Comparison of ENCODE assay signal across 8 cellular contexts in genomic region chr11:67271548-67272284, GRCh38. TPM values are rescaled to one million over a fixed set of nuclear protein-coding genes. Genes with fewer than 3 reads are reported as not detected.
DNase-seq lines count a peak whose midpoint lies in the region; ATAC-seq lines count a peak whose summit lies in the region.

No MANE protein-coding gene starts in this region.

- H3K36me3 Mint-ChIP-seq in activated CD8-positive, alpha-beta memory T cell treated with anti-CD3 and anti-CD28 coated beads, Interleukin-2, amount 10 ng/mL, durations not matched to agents 7 days and 5 days, result peaks cover 68% of the 10 kb centered on the region

- H3K27me3 Mint-ChIP-seq in activated CD8-positive, alpha-beta memory T cell treated with anti-CD3 and anti-CD28 coated beads, Interleukin-2, amount 10 ng/mL, durations not matched to agents 7 days and 5 days, result no peaks in the 10 kb centered on the region

- H3K4me1 ChIP-seq in iPS-20b (ENCODE audit: insufficient read depth, low read length) (peaks cover 23% of the 10 kb centered on the region), stomach smooth muscle (ENCODE audit: control insufficient read depth, insufficient read depth, low read length) (peaks cover 95% of the 10 kb centered on the region)

- H3K4me1 Mint-ChIP-seq in activated CD8-positive, alpha-beta memory T cell treated with anti-CD3 and anti-CD28 coated beads, Interleukin-2, amount 10 ng/mL, durations not matched to agents 7 days and 5 days, result peaks cover 84% of the 10 kb centered on the region

- no peak overlapping the region for H3K27ac ChIP-seq in iPS-20b (ENCODE audit: low read length)
- peak overlapping the region; percentile 55 for H3K27ac ChIP-seq in stomach smooth muscle (ENCODE audit: low read length)

- H3K9me3 ChIP-seq in iPS-20b (ENCODE audit: insufficient read depth, low read depth, low read length) (no peaks in the 10 kb centered on the region), stomach smooth muscle (ENCODE audit: control insufficient read depth in 2 of 2, low read length in 2 of 2) (no peaks in the 10 kb centered on the region)

- DNase-seq in NCI-H2227 (lab: John Stamatoyannopoulos, UW; ENCODE audit: unreplicated experiment), result peak; percentile 31
- no peak for DNase-seq in NCI-H2227 treated with DMSO at 0.1 percent for 48 hours (lab: John Stamatoyannopoulos, UW)
- peak; percentile 87 for DNase-seq in activated CD8-positive, alpha-beta memory T cell treated with anti-CD3 and anti-CD28 coated beads, Interleukin-2, amount 10 ng/mL, durations not matched to agents 7 days and 5 days

- H3K9ac ChIP-seq in iPS-20b (ENCODE audit: low read depth, low read length), result peak overlapping the region; percentile 71; the same call in 1 of the 2 replicates
- no peak overlapping the region for H3K9ac ChIP-seq in stomach smooth muscle (ENCODE audit: low read length in 2 of 2)

- CTCF ChIA-PET in activated CD8-positive, alpha-beta memory T cell treated with anti-CD3 and anti-CD28 coated beads, Interleukin-2, amount 10 ng/mL, durations not matched to agents 7 days and 5 days (lab: Charles Lee), result interaction anchor here (0.9 to 9.3 kb wide), 10 partner anchors 9 to 129 kb away, joined by 3 to 137 read pairs (median 5); partner anchors contain the start of genes ANKRD13D, POLD4 and PPP1CA

- ATAC-seq in activated CD8-positive, alpha-beta memory T cell treated with anti-CD3 and anti-CD28 coated beads, Interleukin-2, amount 10 ng/mL, durations not matched to agents 7 days and 5 days, result peak; percentile 17
- ATAC-seq in HG03039 (IDR thresholded peaks at IDR 0.05; ENCODE audit: unreplicated experiment), result no peak
- ATAC-seq in GM19452 (IDR thresholded peaks at IDR 0.05; ENCODE audit: unreplicated experiment), result no peak
- no peak for ATAC-seq in HG03521 (IDR thresholded peaks at IDR 0.05; ENCODE audit: unreplicated experiment)

- H3K36me3 ChIP-seq in iPS-20b (ENCODE audit: insufficient read depth, low read depth, low read length) (peaks cover 30% of the 10 kb centered on the region), stomach smooth muscle (ENCODE audit: control insufficient read depth in 2 of 2, insufficient read depth in 2 of 2, low read length in 2 of 2) (peaks cover 0 to 6% of the 10 kb centered on the region in 2 donors)

- no peaks in the 10 kb centered on the region for H3K9me3 Mint-ChIP-seq in activated CD8-positive, alpha-beta memory T cell treated with anti-CD3 and anti-CD28 coated beads, Interleukin-2, amount 10 ng/mL, durations not matched to agents 7 days and 5 days (ENCODE audit: low read depth)

- peak overlapping the region; percentile 98 for H3K27ac Mint-ChIP-seq in activated CD8-positive, alpha-beta memory T cell treated with anti-CD3 and anti-CD28 coated beads, Interleukin-2, amount 10 ng/mL, durations not matched to agents 7 days and 5 days

- H3K4me3 ChIP-seq in iPS-20b (ENCODE audit: low read length), result no peak overlapping the region
- H3K4me3 ChIP-seq in stomach smooth muscle (ENCODE audit: low read length in 2 of 2), result peak overlapping the region in 1 of 2 donors; percentile 84

- H3K27me3 ChIP-seq in iPS-20b (ENCODE audit: insufficient read depth, low read length), result no peaks in the 10 kb centered on the region
- no peaks in the 10 kb centered on the region for H3K27me3 ChIP-seq in stomach smooth muscle (ENCODE audit: control insufficient read depth in 1 of 2, insufficient read depth in 2 of 2, low read length in 2 of 2)

- H3K4me3 Mint-ChIP-seq in activated CD8-positive, alpha-beta memory T cell treated with anti-CD3 and anti-CD28 coated beads, Interleukin-2, amount 10 ng/mL, durations not matched to agents 7 days and 5 days, result peak overlapping the region; percentile 99

RNA-seq across cellular contexts. Expression of gene GRK2, which starts 5.4 kb away (rescaled TPM):
- 100 to 1,000 TPM; 366 to 402 TPM for total RNA-seq in activated CD8-positive, alpha-beta memory T cell treated with anti-CD3 and anti-CD28 coated beads, Interleukin-2, amount 10 ng/mL, durations not matched to agents 7 days and 5 days

RNA-seq across cellular contexts. Expression of gene ANKRD13D, which starts 17.4 kb away (rescaled TPM):
- total RNA-seq in activated CD8-positive, alpha-beta memory T cell treated with anti-CD3 and anti-CD28 coated beads, Interleukin-2, amount 10 ng/mL, durations not matched to agents 7 days and 5 days, result 100 to 1,000 TPM; 148 to 172 TPM

RNA-seq across cellular contexts. Expression of gene SSH3, which starts 31.6 kb away (rescaled TPM):
- total RNA-seq in activated CD8-positive, alpha-beta memory T cell treated with anti-CD3 and anti-CD28 coated beads, Interleukin-2, amount 10 ng/mL, durations not matched to agents 7 days and 5 days, result 10 to 100 TPM; 10.7 to 26.4 TPM
